In genomic region chr1:221839321-221839720, GRCh38 we compare ENCODE assay signal across 8 cellular contexts.
DNase-seq lines count a peak whose midpoint lies in the region; ATAC-seq, FAIRE-seq and TF ChIP-seq lines count a peak whose summit lies in the region.

No MANE protein-coding gene starts in this region.

- BruUV-seq in Calu3 (replicated peaks; lab: Mats Ljungman, UMichigan) (TSS peak; percentile 84), K562 (replicated peaks; lab: Mats Ljungman, UMichigan) (no TSS peak)

- DNase-seq in Calu3 = no peak
- DNase-seq in K562 (ENCODE audit: extremely low read depth in 1 of 4, low spot score in 3 of 4) = no peak
- no peak for DNase-seq in SKM-1 (lab: John Stamatoyannopoulos, UW; ENCODE audit: unreplicated experiment)
- no peak for DNase-seq in ovary
- no peak for DNase-seq in GOT3 (lab: John Stamatoyannopoulos, UW)

- CTCF ChIA-PET in Calu3 (lab: Charles Lee) (interaction anchor here (0.6 to 1.6 kb wide), 6 partner anchors 9 to 1626 kb away, joined by 3 to 5 read pairs (median 4); no protein-coding TSS in a partner anchor), K562 (lab: Yijun Ruan, JAX; ENCODE audit: low intra/inter-chr PET ratio) (no interaction called here)

- in situ Hi-C loops in K562 (cut with MboI) = no loop called here

- peak in 1 of 2 experiments; percentile 34; a peak in 2 of 4 replicates for TF ChIP-seq RAD21 in K562 (CRISPR knock-in tag; conservative IDR thresholded peaks at IDR 0.05 in 1 of 2, IDR thresholded peaks at IDR 0.05 in 1 of 2)

- TF ChIP-seq EP300 in K562 (IDR thresholded peaks at IDR 0.05; ENCODE audit: low read length) (no peak), ovary (IDR thresholded peaks at IDR 0.05) (no peak)

- H3K27me3 ChIP-seq in K562 (ENCODE audit: control insufficient read depth in 2 of 2, insufficient read depth in 2 of 2, low read length in 2 of 2) (peaks cover 0 to 3% of the 10 kb centered on the region in 2 experiments; a peak in 2 of 5 replicates), ovary (no peaks in the 10 kb centered on the region)

- POLR2A ChIA-PET in K562 (lab: Yijun Ruan, JAX) = no interaction called here

- H3K27ac ChIP-seq in K562 (ENCODE audit: extremely low read depth, low read depth, low read length) (no peak overlapping the region), ovary (no peak overlapping the region)

- H3K4me1 ChIP-seq in K562 (replicated peaks in 1 of 2; ENCODE audit: control insufficient read depth in 2 of 2, insufficient read depth in 2 of 2, low read length in 2 of 2) (no peaks in the 10 kb centered on the region), ovary (ENCODE audit: insufficient read depth) (no peaks in the 10 kb centered on the region)

- H3K9ac ChIP-seq in K562 (ENCODE audit: insufficient read depth in 1 of 2, low read depth in 2 of 2, low read length in 2 of 2) = no peak overlapping the region

- H3K36me3 ChIP-seq in K562 (ENCODE audit: control insufficient read depth, insufficient read depth, low read length) = no peaks in the 10 kb centered on the region
- H3K36me3 ChIP-seq in ovary = no peaks in the 10 kb centered on the region

- H3K36me3 Mint-ChIP-seq in Calu3 (ENCODE audit: insufficient read depth, unreplicated experiment) = peaks cover 21% of the 10 kb centered on the region

- no peak overlapping the region for H3K4me3 Mint-ChIP-seq in Calu3 (ENCODE audit: low read depth, unreplicated experiment)

- H3K4me1 Mint-ChIP-seq in Calu3 (ENCODE audit: low read depth, unreplicated experiment) = peaks cover 85% of the 10 kb centered on the region

- TF ChIP-seq CTCF in Calu3 (IDR thresholded peaks at IDR 0.05; ENCODE audit: unreplicated experiment) (no peak), K562 (IDR thresholded peaks at IDR 0.05 in 2 of 3, conservative IDR thresholded peaks at IDR 0.05 in 1 of 3; ENCODE audit: insufficient read depth in 2 of 3, low read depth in 1 of 3, low read length in 3 of 3) (no peak), ovary (IDR thresholded peaks at IDR 0.05) (no peak)

- peak; percentile 21 for ATAC-seq in GM21367 (IDR thresholded peaks at IDR 0.05; ENCODE audit: unreplicated experiment)
- peak; percentile 31 for ATAC-seq in HG03196 (IDR thresholded peaks at IDR 0.05; ENCODE audit: unreplicated experiment)
- peak; percentile 66 for ATAC-seq in K562
- ATAC-seq in HG03039 (IDR thresholded peaks at IDR 0.05; ENCODE audit: unreplicated experiment) = no peak

- H3K9me3 ChIP-seq in K562 (replicated peaks; ENCODE audit: control insufficient read depth, insufficient read depth, low read depth, low read length) (no peaks in the 10 kb centered on the region), ovary (no peaks in the 10 kb centered on the region)

- no peaks in the 10 kb centered on the region for H3K9me1 ChIP-seq in K562 (ENCODE audit: control insufficient read depth, insufficient read depth, low read length)

- H3K9me3 Mint-ChIP-seq in Calu3 (ENCODE audit: low read depth, unreplicated experiment) = peaks cover 3% of the 10 kb centered on the region

- whole genome bisulfite sequencing in K562 (ENCODE audit: insufficient coverage, low coverage, missing lambda C conversion rate) = 4% methylated on average over 1 of the region's 1 CpG
- 70 to 83% (median 73%) methylated on average over 1 of the region's 1 CpG for WGBS in ovary, 3 donors

- intact Hi-C loops in Calu3 (cut with micrococcal nuclease; ENCODE audit: unreplicated experiment) (no loop called here), K562 (cut with micrococcal nuclease) (no loop called here), ovary (cut with DNase I) (no loop called here)

- H3K27ac Mint-ChIP-seq in Calu3 (ENCODE audit: unreplicated experiment) = peak overlapping the region; percentile 48

- H3K27me3 Mint-ChIP-seq in Calu3 (ENCODE audit: unreplicated experiment) = no peaks in the 10 kb centered on the region

- H3K4me2 ChIP-seq in K562 (ENCODE audit: insufficient read depth, low read length) = no peak overlapping the region

- TF ChIP-seq POLR2A in K562 (conservative IDR thresholded peaks at IDR 0.05) (no peak), ovary (IDR thresholded peaks at IDR 0.05) (no peak)

- FAIRE-seq in K562 (lab: Jason Lieb, UNC) = no peak

- H4K20me1 ChIP-seq in K562 (replicated peaks; ENCODE audit: control insufficient read depth, insufficient read depth, low read length) = no peaks in the 10 kb centered on the region

- H3K4me3 ChIP-seq in K562 (no peak overlapping the region), ovary (no peak overlapping the region)

- H3K79me2 ChIP-seq in K562 (ENCODE audit: control insufficient read depth, insufficient read depth, low read length) = no peaks in the 10 kb centered on the region

- H2AFZ ChIP-seq in K562 (ENCODE audit: low read depth, low read length) = no peak overlapping the region

TF ChIP-seq in K562, 482 proteins besides CTCF, POLR2A, EP300 and RAD21:
- TF ChIP-seq ETV1 (tag; conservative IDR thresholded peaks at IDR 0.05; ENCODE audit: low read depth) (no peak), ZNF324 (CRISPR knock-in tag; IDR thresholded peaks at IDR 0.05) (no peak), CXXC5 (CRISPR knock-in tag; IDR thresholded peaks at IDR 0.05) (no peak), TCFL5 (CRISPR knock-in tag; conservative IDR thresholded peaks at IDR 0.05) (no peak), ARNT (IDR thresholded peaks at IDR 0.05) (no peak), NCOA2 (IDR thresholded peaks at IDR 0.05; ENCODE audit: partially characterized antibody in 2 of 2) (no peak), ZNF655 (CRISPR knock-in tag; IDR thresholded peaks at IDR 0.05) (no peak)
TF ChIP-seq in K562: peak in this region for 0.
